ENCODE assay signal across 8 cellular contexts in the genomic region with DNA sequence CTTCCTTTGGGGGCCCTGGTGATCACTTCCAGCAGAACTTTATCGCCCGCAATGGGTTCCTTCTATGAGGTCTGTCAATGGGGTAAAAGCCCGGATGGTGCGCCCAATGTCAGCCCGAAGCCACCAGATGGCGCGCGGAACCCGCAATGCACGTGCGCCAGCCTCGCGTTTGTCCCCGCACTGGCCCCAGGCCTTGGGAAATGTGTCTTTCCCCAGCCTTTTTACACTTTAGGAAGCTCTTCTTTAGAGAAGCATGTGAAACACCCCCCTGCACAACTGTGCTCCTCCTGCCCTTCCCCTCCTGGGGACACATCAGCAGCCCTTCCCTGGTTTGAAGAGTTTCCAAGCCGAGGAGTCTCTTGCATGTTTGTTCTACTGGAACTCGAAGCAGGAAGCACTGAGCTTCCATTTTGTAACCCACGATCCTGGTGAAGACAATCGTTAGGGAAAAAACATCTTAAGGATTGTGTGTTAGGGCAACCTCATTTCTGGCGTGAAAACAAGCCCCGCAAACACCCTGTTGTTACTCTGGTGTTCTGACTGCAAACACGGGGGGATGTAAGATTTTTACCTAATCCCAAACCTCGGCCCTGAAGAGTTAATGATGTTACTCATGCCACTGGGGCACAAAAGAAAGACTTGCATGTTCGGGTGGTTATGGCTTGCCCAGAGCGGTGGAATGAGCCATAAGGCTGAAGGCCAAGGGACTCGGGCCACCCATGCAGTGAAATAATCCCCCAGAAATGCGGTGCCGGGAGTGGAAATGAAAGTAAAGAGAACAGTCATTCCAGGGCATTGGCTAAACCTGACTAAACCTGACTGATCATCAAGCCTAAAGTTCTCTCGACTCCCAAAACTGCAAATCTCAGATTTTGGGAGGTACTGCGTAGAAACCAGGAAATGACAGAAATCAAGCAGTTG. TPM values are rescaled to one million over a fixed set of nuclear protein-coding genes. Genes with fewer than 3 reads are reported as not detected.
DNase-seq lines count a peak whose midpoint lies in the region; ATAC-seq, FAIRE-seq and TF ChIP-seq lines count a peak whose summit lies in the region.

No MANE protein-coding gene starts in this region.

- CTCF ChIA-PET in A549 (lab: Yijun Ruan, JAX): interaction anchor here (0.6 to 3.9 kb wide), 60 partner anchors 10 to 1952 kb away, joined by 3 to 76 read pairs (median 4); a partner anchor contains a TSS

- H3K4me2 ChIP-seq in A549: peak overlapping the region; percentile 41

- H3K27me3 ChIP-seq in endocrine pancreas (ENCODE audit: control insufficient read depth, insufficient read depth, low read length): no peaks in the 10 kb centered on the region

- H3K9me3 ChIP-seq in A549: no peaks in the 10 kb centered on the region
- H3K9me3 ChIP-seq in endocrine pancreas (ENCODE audit: control insufficient read depth, low read length): no peaks in the 10 kb centered on the region

- H3K4me3 ChIP-seq in A549 (no peak overlapping the region), endocrine pancreas (ENCODE audit: control insufficient read depth, insufficient read depth, low read length) (peak overlapping the region; percentile 35)

- peaks cover 73% of the 10 kb centered on the region for H3K4me1 ChIP-seq in A549
- H3K4me1 ChIP-seq in endocrine pancreas (ENCODE audit: control insufficient read depth, insufficient read depth, low read length): no peaks in the 10 kb centered on the region

- TF ChIP-seq POLR2A in A549 (IDR thresholded peaks at IDR 0.05; ENCODE audit: low read length): no peak

- peak; percentile 95 for TF ChIP-seq CTCF in A549 (IDR thresholded peaks at IDR 0.05)

- no peaks in the 10 kb centered on the region for H3K36me3 ChIP-seq in endocrine pancreas (ENCODE audit: control insufficient read depth, insufficient read depth, low read length)

- 37% methylated on average over 29 of the region's 29 CpGs for WGBS in A549 (ENCODE audit: missing lambda C conversion rate)

- H3K9ac ChIP-seq in endocrine pancreas (ENCODE audit: control insufficient read depth, insufficient read depth, low read length): peak overlapping the region; percentile 60

- no peak for FAIRE-seq in A549 (lab: Jason Lieb, UNC)

- TF ChIP-seq EP300 in A549 (IDR thresholded peaks at IDR 0.05): no peak

- ATAC-seq in A549 (peak; percentile 93 to 94), GM18517 (IDR thresholded peaks at IDR 0.05; ENCODE audit: unreplicated experiment) (peak; percentile 44)

- DNase-seq in A549 (ENCODE audit: low read depth in 1 of 2, low spot score in 1 of 2) (peak; percentile 86 to 87), HS-5 (ENCODE audit: low read depth) (peak; percentile 78), NOMO-1 treated with dmso at 0.1 percent for 144 hours (lab: John Stamatoyannopoulos, UW; ENCODE audit: unreplicated experiment) (peak; percentile 78), middle frontal gyrus (ENCODE audit: extremely low spot score, low spot score) (peak; percentile 89)
- peak; percentile 57 for DNase-seq in activated CD8-positive, alpha-beta memory T cell treated with anti-CD3 and anti-CD28 coated beads, Interleukin-2, amount 50 U/mL, for 24 hours (ENCODE audit: extremely low read depth)
- peak; percentile 53 to 67 for DNase-seq in stimulated activated CD8-positive, alpha-beta memory T cell treated with anti-CD3 and anti-CD28 coated beads, Interleukin-15, amount 100 ng/mL, for 4 hours (ENCODE audit: low read depth in 2 of 2)

- peak; percentile 98 to 100 for TF ChIP-seq RAD21 in A549 (conservative IDR thresholded peaks at IDR 0.05 in 1 of 2, IDR thresholded peaks at IDR 0.05 in 1 of 2)

- POLR2A ChIA-PET in A549 (lab: Yijun Ruan, JAX): interaction anchor here (0.6 to 1.6 kb wide), 9 partner anchors 94 to 585 kb away, joined by 3 to 5 read pairs (median 4); a partner anchor contains a TSS

- H3K27ac ChIP-seq in A549: peak overlapping the region; percentile 88 to 94

TF ChIP-seq in A549, 52 proteins besides CTCF, POLR2A, EP300 and RAD21 (continues in another document):
- TF ChIP-seq POLR2AphosphoS2 (conservative IDR thresholded peaks at IDR 0.05; ENCODE audit: low read length) (no peak), MAFK (IDR thresholded peaks at IDR 0.05; ENCODE audit: partially characterized antibody) (no peak), RFX5 (IDR thresholded peaks at IDR 0.05) (no peak), CBX8 (IDR thresholded peaks at IDR 0.05) (no peak), ZNF302 (CRISPR knock-in tag; IDR thresholded peaks at IDR 0.05) (peak; percentile 91), EHF (CRISPR knock-in tag; IDR thresholded peaks at IDR 0.05) (peak; percentile 95), ESRRA (IDR thresholded peaks at IDR 0.05; ENCODE audit: borderline replicate concordance, low read length) (no peak), NFE2L2 (conservative IDR thresholded peaks at IDR 0.05; ENCODE audit: low read length) (no peak), KDM5A (IDR thresholded peaks at IDR 0.05) (no peak), CEBPB (IDR thresholded peaks at IDR 0.05) (no peak; a peak in 1 of 4 replicates), HEYL (CRISPR knock-in tag; IDR thresholded peaks at IDR 0.05) (peak; percentile 90), RARB (CRISPR knock-in tag; IDR thresholded peaks at IDR 0.05) (0 out of 2 replicates have a peak, but pooled peaks have one; percentile 41), CBX2 (IDR thresholded peaks at IDR 0.05; ENCODE audit: borderline replicate concordance, low read depth) (no peak), JUN (IDR thresholded peaks at IDR 0.05) (peak in 1 of 2 experiments; percentile 50; a peak in 1 of 5 replicates), FOSL2 (IDR thresholded peaks at IDR 0.05) (no peak), FOSL2 (CRISPR knock-in tag; IDR thresholded peaks at IDR 0.05) (peak; percentile 7; the same call in 1 of the 2 replicates), ZFP36 (IDR thresholded peaks at IDR 0.05; ENCODE audit: borderline replicate concordance, partially characterized antibody) (no peak), MYC (IDR thresholded peaks at IDR 0.05; ENCODE audit: borderline replicate concordance, low read length) (peak; percentile 77), JUNB (IDR thresholded peaks at IDR 0.05) (no peak)
- TF ChIP-seq, protein P1, sequence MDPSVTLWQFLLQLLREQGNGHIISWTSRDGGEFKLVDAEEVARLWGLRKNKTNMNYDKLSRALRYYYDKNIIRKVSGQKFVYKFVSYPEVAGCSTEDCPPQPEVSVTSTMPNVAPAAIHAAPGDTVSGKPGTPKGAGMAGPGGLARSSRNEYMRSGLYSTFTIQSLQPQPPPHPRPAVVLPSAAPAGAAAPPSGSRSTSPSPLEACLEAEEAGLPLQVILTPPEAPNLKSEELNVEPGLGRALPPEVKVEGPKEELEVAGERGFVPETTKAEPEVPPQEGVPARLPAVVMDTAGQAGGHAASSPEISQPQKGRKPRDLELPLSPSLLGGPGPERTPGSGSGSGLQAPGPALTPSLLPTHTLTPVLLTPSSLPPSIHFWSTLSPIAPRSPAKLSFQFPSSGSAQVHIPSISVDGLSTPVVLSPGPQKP (IDR thresholded peaks at IDR 0.05; ENCODE audit: low read depth, low read length): no peak
- TF ChIP-seq, protein P2, sequence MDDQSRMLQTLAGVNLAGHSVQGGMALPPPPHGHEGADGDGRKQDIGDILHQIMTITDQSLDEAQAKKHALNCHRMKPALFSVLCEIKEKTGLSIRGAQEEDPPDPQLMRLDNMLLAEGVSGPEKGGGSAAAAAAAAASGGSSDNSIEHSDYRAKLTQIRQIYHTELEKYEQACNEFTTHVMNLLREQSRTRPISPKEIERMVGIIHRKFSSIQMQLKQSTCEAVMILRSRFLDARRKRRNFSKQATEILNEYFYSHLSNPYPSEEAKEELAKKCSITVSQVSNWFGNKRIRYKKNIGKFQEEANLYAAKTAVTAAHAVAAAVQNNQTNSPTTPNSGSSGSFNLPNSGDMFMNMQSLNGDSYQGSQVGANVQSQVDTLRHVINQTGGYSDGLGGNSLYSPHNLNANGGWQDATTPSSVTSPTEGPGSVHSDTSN (IDR thresholded peaks at IDR 0.05): no peak
- TF ChIP-seq, protein P3, sequence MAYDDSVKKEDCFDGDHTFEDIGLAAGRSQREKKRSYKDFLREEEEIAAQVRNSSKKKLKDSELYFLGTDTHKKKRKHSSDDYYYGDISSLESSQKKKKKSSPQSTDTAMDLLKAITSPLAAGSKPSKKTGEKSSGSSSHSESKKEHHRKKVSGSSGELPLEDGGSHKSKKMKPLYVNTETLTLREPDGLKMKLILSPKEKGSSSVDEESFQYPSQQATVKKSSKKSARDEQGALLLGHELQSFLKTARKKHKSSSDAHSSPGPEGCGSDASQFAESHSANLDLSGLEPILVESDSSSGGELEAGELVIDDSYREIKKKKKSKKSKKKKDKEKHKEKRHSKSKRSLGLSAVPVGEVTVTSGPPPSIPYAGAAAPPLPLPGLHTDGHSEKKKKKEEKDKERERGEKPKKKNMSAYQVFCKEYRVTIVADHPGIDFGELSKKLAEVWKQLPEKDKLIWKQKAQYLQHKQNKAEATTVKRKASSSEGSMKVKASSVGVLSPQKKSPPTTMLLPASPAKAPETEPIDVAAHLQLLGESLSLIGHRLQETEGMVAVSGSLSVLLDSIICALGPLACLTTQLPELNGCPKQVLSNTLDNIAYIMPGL (CRISPR knock-in tag; IDR thresholded peaks at IDR 0.05; ENCODE audit: borderline replicate concordance): peak; percentile 88
- TF ChIP-seq, protein P4, sequence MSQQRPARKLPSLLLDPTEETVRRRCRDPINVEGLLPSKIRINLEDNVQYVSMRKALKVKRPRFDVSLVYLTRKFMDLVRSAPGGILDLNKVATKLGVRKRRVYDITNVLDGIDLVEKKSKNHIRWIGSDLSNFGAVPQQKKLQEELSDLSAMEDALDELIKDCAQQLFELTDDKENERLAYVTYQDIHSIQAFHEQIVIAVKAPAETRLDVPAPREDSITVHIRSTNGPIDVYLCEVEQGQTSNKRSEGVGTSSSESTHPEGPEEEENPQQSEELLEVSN (IDR thresholded peaks at IDR 0.05; ENCODE audit: borderline replicate concordance, low read depth): peak; percentile 83; the same call in 1 of the 2 replicates
- TF ChIP-seq, protein P5, sequence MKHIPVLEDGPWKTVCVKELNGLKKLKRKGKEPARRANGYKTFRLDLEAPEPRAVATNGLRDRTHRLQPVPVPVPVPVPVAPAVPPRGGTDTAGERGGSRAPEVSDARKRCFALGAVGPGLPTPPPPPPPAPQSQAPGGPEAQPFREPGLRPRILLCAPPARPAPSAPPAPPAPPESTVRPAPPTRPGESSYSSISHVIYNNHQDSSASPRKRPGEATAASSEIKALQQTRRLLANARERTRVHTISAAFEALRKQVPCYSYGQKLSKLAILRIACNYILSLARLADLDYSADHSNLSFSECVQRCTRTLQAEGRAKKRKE (CRISPR knock-in tag; IDR thresholded peaks at IDR 0.05; ENCODE audit: low read depth): peak; percentile 89

RNA-seq across cellular contexts. Expression of a gene that starts 20.4 kb away (rescaled TPM):
- polyA plus RNA-seq in A549 (2011; rRNA removed) (41.1 and 44.7 TPM in 2 replicates), A549 (2017; fragmentation: RNase III; extraction: RNeasy Plus Mini Kit Qiagen cat#74134 plus additional on column Dnase treatment) (22.4 to 25.7 TPM (median 23.1 TPM) in 3 replicates)
- 20.3 and 22.1 TPM in 2 replicates for polyA plus RNA-seq in A549 (2012; cell fraction: cytosol; rRNA removed)
- polyA plus RNA-seq in A549 (2012; cell fraction: nucleus; rRNA removed): 28.3 and 55.1 TPM in 2 replicates
- polyA minus RNA-seq in A549 (2011; rRNA and poly(A)+ RNA removed): 18.5 and 18.9 TPM in 2 replicates
